In genomic region chr4:6568689-6569332, GRCh38 we compare ENCODE assay signal across 11 cellular contexts. TPM values are rescaled to one million over a fixed set of nuclear protein-coding genes. Genes with fewer than 3 reads are reported as not detected.
A peak's percentile ranks its signal among the peaks of the same experiment; 100 is the strongest.
DNase-seq lines count a peak whose midpoint lies in the region; ATAC-seq and TF ChIP-seq lines count a peak whose summit lies in the region.
"Had no signal": no experiment of that assay in that cellular context is flagged by ENCODE, and none has a peak within 500 bp of the region (broad histone marks: within the 10 kb centered on the region; RNA-seq: fewer than 3 reads in every experiment).

No MANE protein-coding gene starts in this region.

- ATAC-seq in natural killer cell treated with Interleukin-12 subunit alpha and Interleukin-12 subunit beta and Interleukin-15 and Interleukin-18, amount 100 ng/mL, for 72 hours: no peak
- ATAC-seq: activated CD4-positive, CD25-positive, alpha-beta regulatory T cell treated with anti-CD3 and anti-CD28 coated beads, Interleukin-2, amount 50 U/mL, for 24 hours; heart right ventricle had no signal

- H3K9me3 Mint-ChIP-seq in natural killer cell treated with Interleukin-12 subunit alpha and Interleukin-12 subunit beta and Interleukin-15 and Interleukin-18, amount 100 ng/mL, for 72 hours: no peaks in the 10 kb centered on the region

- H3K27me3 ChIP-seq in ACC112 (ENCODE audit: insufficient read depth, low read length): peaks cover 28% of the 10 kb centered on the region
- peaks cover 6% of the 10 kb centered on the region for H3K27me3 ChIP-seq in SJSA1 (replicated peaks)

- H3K27ac Mint-ChIP-seq in natural killer cell treated with Interleukin-12 subunit alpha and Interleukin-12 subunit beta and Interleukin-15 and Interleukin-18, amount 100 ng/mL, for 72 hours: no peak overlapping the region

- no peaks in the 10 kb centered on the region for H3K9me3 ChIP-seq in SJSA1 (replicated peaks)
- H3K9me3 ChIP-seq: heart right ventricle, sigmoid colon had no signal

- peak; percentile 7 for DNase-seq in HT-29 (ENCODE audit: low spot score)
- peak; percentile 14 to 47 for DNase-seq in SJSA1 (ENCODE audit: low read depth in 1 of 2, low spot score in 2 of 2)
- DNase-seq in fibroblast of peridontal ligament (ENCODE audit: extremely low read depth): peak; percentile 38
- DNase-seq in cortex of kidney (lab: John Stamatoyannopoulos, UW): no peak
- DNase-seq in natural killer cell treated with Interleukin-12 subunit alpha and Interleukin-12 subunit beta and Interleukin-15 and Interleukin-18, amount 100 ng/mL, for 72 hours (ENCODE audit: low spot score): no peak
- DNase-seq in GM20000 (ENCODE audit: low spot score): no peak
- DNase-seq in stimulated activated CD4-positive, alpha-beta T cell treated with anti-CD3 and anti-CD28 coated beads, Interleukin-2, amount 100 ng/mL, for 24 hours: no peak
- DNase-seq: heart right ventricle, sigmoid colon had no signal

- H3K4me1 Mint-ChIP-seq in natural killer cell treated with Interleukin-12 subunit alpha and Interleukin-12 subunit beta and Interleukin-15 and Interleukin-18, amount 100 ng/mL, for 72 hours (ENCODE audit: low read depth in 2 of 2): no peaks in the 10 kb centered on the region

- H3K27me3 Mint-ChIP-seq in natural killer cell treated with Interleukin-12 subunit alpha and Interleukin-12 subunit beta and Interleukin-15 and Interleukin-18, amount 100 ng/mL, for 72 hours: peaks cover 17 to 30% of the 10 kb centered on the region in 2 donors

- H3K79me2 ChIP-seq in ACC112 (ENCODE audit: control insufficient read depth, insufficient read depth, low read length, unreplicated experiment): no peaks in the 10 kb centered on the region

- H3K27ac ChIP-seq in ACC112 (ENCODE audit: low read depth, low read length): no peak overlapping the region
- H3K27ac ChIP-seq in SJSA1: no peak overlapping the region
- H3K27ac ChIP-seq: heart right ventricle, sigmoid colon had no signal

- H3K4me3 ChIP-seq in ACC112 (ENCODE audit: low read depth, low read length) (no peak overlapping the region), SJSA1 (no peak overlapping the region)
- H3K4me3 ChIP-seq: heart right ventricle, sigmoid colon had no signal

- H3K36me3 Mint-ChIP-seq in natural killer cell treated with Interleukin-12 subunit alpha and Interleukin-12 subunit beta and Interleukin-15 and Interleukin-18, amount 100 ng/mL, for 72 hours: no peaks in the 10 kb centered on the region

- peaks cover 12% of the 10 kb centered on the region for H3K4me1 ChIP-seq in ACC112 (ENCODE audit: control insufficient read depth, insufficient read depth, low read length, unreplicated experiment)
- no peaks in the 10 kb centered on the region; the same call in 1 of the 2 replicates for H3K4me1 ChIP-seq in SJSA1 (replicated peaks)

- H2AFZ ChIP-seq in ACC112 (ENCODE audit: low read length, unreplicated experiment): peak overlapping the region; percentile 1

- H3K36me3 ChIP-seq in ACC112 (ENCODE audit: insufficient read depth, low read length): no peaks in the 10 kb centered on the region
- H3K36me3 ChIP-seq in SJSA1: no peaks in the 10 kb centered on the region
- H3K36me3 ChIP-seq: heart right ventricle, sigmoid colon had no signal

- no peak overlapping the region for H3K4me3 Mint-ChIP-seq in natural killer cell treated with Interleukin-12 subunit alpha and Interleukin-12 subunit beta and Interleukin-15 and Interleukin-18, amount 100 ng/mL, for 72 hours

- TF ChIP-seq CTCF in GM20000 (IDR thresholded peaks at IDR 0.05; ENCODE audit: extremely low read depth, missing control alignments): no peak

RNA-seq across cellular contexts. Expression of gene MAN2B2, which starts 6.2 kb away (rescaled TPM):
- total RNA-seq in HT-29 (2014; rRNA removed; shearing (Covaris generic)): 24.8 and 28.5 TPM in 2 replicates
- total RNA-seq in SJSA1 (2014; rRNA removed; shearing (Covaris generic)): 6.7 and 12.1 TPM in 2 replicates
- total RNA-seq in natural killer cell treated with Interleukin-12 subunit alpha and Interleukin-12 subunit beta and Interleukin-15 and Interleukin-18, amount 100 ng/mL, for 72 hours: 10 to 100 TPM; 23.8 to 30.7 TPM

Comparison
In these comparisons a context has a peak if more than half of its experiments do, and no peak if none do; other contexts are left out.
1. DNase-seq: peak in HT-29 (single experiment), SJSA1 (2 of 2) and fibroblast of peridontal ligament (single experiment); none in cortex of kidney (single experiment), natural killer cell treated with Interleukin-12 subunit alpha and Interleukin-12 subunit beta and Interleukin-15 and Interleukin-18, amount 100 ng/mL, for 72 hours (single experiment), GM20000 (single experiment) and stimulated activated CD4-positive, alpha-beta T cell treated with anti-CD3 and anti-CD28 coated beads, Interleukin-2, amount 100 ng/mL, for 24 hours (0 of 2).